In genomic region chr14:49966971-49967630, GRCh38 we compare ENCODE assay signal across 1 cellular context.
TF ChIP-seq lines count a peak whose summit lies in the region.

No MANE protein-coding gene starts in this region.

TF ChIP-seq in IMR-90, 13 proteins besides CTCF, POLR2A, EP300 and RAD21:
- no peak for TF ChIP-seq MXI1 (IDR thresholded peaks at IDR 0.05; ENCODE audit: borderline replicate concordance, low read depth, low read length)
- no peak for TF ChIP-seq MAFK (IDR thresholded peaks at IDR 0.05; ENCODE audit: low read depth, low read length)
- TF ChIP-seq CEBPB (IDR thresholded peaks at IDR 0.05; ENCODE audit: low read depth, low read length): no peak
- TF ChIP-seq USF2 (IDR thresholded peaks at IDR 0.05; ENCODE audit: low read depth, low read length): no peak
- no peak for TF ChIP-seq SMC3 (IDR thresholded peaks at IDR 0.05; ENCODE audit: low read depth, low read length)
- no peak for TF ChIP-seq BHLHE40 (IDR thresholded peaks at IDR 0.05; ENCODE audit: low read depth, low read length)
- TF ChIP-seq CHD1 (IDR thresholded peaks at IDR 0.05; ENCODE audit: low read depth, low read length): no peak
- no peak for TF ChIP-seq RFX5 (IDR thresholded peaks at IDR 0.05; ENCODE audit: low read depth, low read length)
- no peak for TF ChIP-seq ELK1 (IDR thresholded peaks at IDR 0.05; ENCODE audit: borderline replicate concordance, low read depth, low read length)
- no peak for TF ChIP-seq NFE2L2 (IDR thresholded peaks at IDR 0.05; ENCODE audit: low read depth, low read length)
- no peak for TF ChIP-seq FOS (IDR thresholded peaks at IDR 0.05; ENCODE audit: low read depth, low read length)
- TF ChIP-seq RCOR1 (IDR thresholded peaks at IDR 0.05; ENCODE audit: insufficient replicate concordance, low read length): no peak
- TF ChIP-seq MAZ (IDR thresholded peaks at IDR 0.05; ENCODE audit: borderline replicate concordance, low read depth, low read length): no peak
TF ChIP-seq in IMR-90: peak in this region for 0.
